Comparison of ENCODE assay signal across 1 cellular context in genomic region chr4:36235306-36235705, GRCh38.
TF ChIP-seq lines count a peak whose summit lies in the region.

No MANE protein-coding gene starts in this region.

TF ChIP-seq in HCT116, 20 proteins besides CTCF, POLR2A, EP300 and RAD21 (continued from another document):
- TF ChIP-seq, protein P1, sequence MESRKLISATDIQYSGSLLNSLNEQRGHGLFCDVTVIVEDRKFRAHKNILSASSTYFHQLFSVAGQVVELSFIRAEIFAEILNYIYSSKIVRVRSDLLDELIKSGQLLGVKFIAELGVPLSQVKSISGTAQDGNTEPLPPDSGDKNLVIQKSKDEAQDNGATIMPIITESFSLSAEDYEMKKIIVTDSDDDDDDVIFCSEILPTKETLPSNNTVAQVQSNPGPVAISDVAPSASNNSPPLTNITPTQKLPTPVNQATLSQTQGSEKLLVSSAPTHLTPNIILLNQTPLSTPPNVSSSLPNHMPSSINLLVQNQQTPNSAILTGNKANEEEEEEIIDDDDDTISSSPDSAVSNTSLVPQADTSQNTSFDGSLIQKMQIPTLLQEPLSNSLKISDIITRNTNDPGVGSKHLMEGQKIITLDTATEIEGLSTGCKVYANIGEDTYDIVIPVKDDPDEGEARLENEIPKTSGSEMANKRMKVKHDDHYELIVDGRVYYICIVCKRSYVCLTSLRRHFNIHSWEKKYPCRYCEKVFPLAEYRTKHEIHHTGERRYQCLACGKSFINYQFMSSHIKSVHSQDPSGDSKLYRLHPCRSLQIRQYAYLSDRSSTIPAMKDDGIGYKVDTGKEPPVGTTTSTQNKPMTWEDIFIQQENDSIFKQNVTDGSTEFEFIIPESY (IDR thresholded peaks at IDR 0.05; ENCODE audit: extremely low read depth, insufficient replicate concordance, low read length) = no peak
- no peak for TF ChIP-seq FOSL1 (IDR thresholded peaks at IDR 0.05; ENCODE audit: low read depth)
- TF ChIP-seq ZNF274 (IDR thresholded peaks at IDR 0.05; ENCODE audit: low read depth, low read length) = no peak
- TF ChIP-seq EGR1 (IDR thresholded peaks at IDR 0.05; ENCODE audit: low read depth) = no peak
- TF ChIP-seq POLR2AphosphoS5 (IDR thresholded peaks at IDR 0.05; ENCODE audit: low read depth, low read length) = no peak
- no peak for TF ChIP-seq SRF (IDR thresholded peaks at IDR 0.05; ENCODE audit: low read depth)
- no peak for TF ChIP-seq JUND (IDR thresholded peaks at IDR 0.05)
